Comparison of ENCODE assay signal across 16 cellular contexts in genomic region chr12:105336411-105336810, GRCh38. TPM values are rescaled to one million over a fixed set of nuclear protein-coding genes. Genes with fewer than 3 reads are reported as not detected.
DNase-seq lines count a peak whose midpoint lies in the region; TF ChIP-seq lines count a peak whose summit lies in the region.
"Had no signal": no experiment of that assay in that cellular context is flagged by ENCODE, and none has a peak within 500 bp of the region (broad histone marks: within the 10 kb centered on the region; RNA-seq: fewer than 3 reads in every experiment).

No MANE protein-coding gene starts in this region.

- H3K4me3 Mint-ChIP-seq in osteocyte (ENCODE audit: unreplicated experiment) = no peak overlapping the region
- no peak overlapping the region for H3K4me3 Mint-ChIP-seq in activated naive CD4-positive, alpha-beta T cell treated with anti-CD3 and anti-CD28 coated beads for 36 hours
- H3K4me3 Mint-ChIP-seq: activated naive CD8-positive, alpha-beta T cell had no signal

- CTCF ChIA-PET in activated naive CD4-positive, alpha-beta T cell treated with anti-CD3 and anti-CD28 coated beads for 36 hours (lab: Charles Lee) = no interaction called here

- H3K79me2 ChIP-seq in DOHH2 (ENCODE audit: control insufficient read depth, low read length) = peaks cover 100% of the 10 kb centered on the region

- H3K9me2 ChIP-seq in DOHH2 (replicated peaks; ENCODE audit: control insufficient read depth, low read length) = no peaks in the 10 kb centered on the region

- in situ Hi-C loops in GM13977 (cut with MboI; ENCODE audit: low pct_unique_long_range_greater_than_20kb, low sequenced_read_pairs, unreplicated experiment) = no loop called here

- peaks cover 18% of the 10 kb centered on the region for H3K9me3 ChIP-seq in DOHH2 (ENCODE audit: control insufficient read depth, insufficient read depth, low read length)
- no peaks in the 10 kb centered on the region for H3K9me3 ChIP-seq in colonic mucosa
- peaks cover 5% of the 10 kb centered on the region for H3K9me3 ChIP-seq in vagina

- TF ChIP-seq CTCF in DOHH2 (IDR thresholded peaks at IDR 0.05; ENCODE audit: low read depth, low read length, poor library complexity, severe bottlenecking) = no peak
- TF ChIP-seq CTCF in NB4 (IDR thresholded peaks at IDR 0.05; ENCODE audit: low read depth, low read length) = no peak
- TF ChIP-seq CTCF in colonic mucosa (IDR thresholded peaks at IDR 0.05) = no peak
- TF ChIP-seq CTCF in osteocyte (IDR thresholded peaks at IDR 0.05) = no peak
- TF ChIP-seq CTCF in vagina (IDR thresholded peaks at IDR 0.05) = no peak
- TF ChIP-seq CTCF in GM13977 (IDR thresholded peaks at IDR 0.05; ENCODE audit: extremely low read depth, insufficient read depth, missing control alignments) = no peak

- peaks cover 13% of the 10 kb centered on the region for H3K9me3 Mint-ChIP-seq in osteocyte (ENCODE audit: unreplicated experiment)
- H3K9me3 Mint-ChIP-seq in activated naive CD4-positive, alpha-beta T cell treated with anti-CD3 and anti-CD28 coated beads for 36 hours = peaks cover 10% of the 10 kb centered on the region

- H3K36me3 ChIP-seq in DOHH2 (ENCODE audit: control insufficient read depth, low read length) (peaks cover 71% of the 10 kb centered on the region), colonic mucosa (no peaks in the 10 kb centered on the region), vagina (no peaks in the 10 kb centered on the region)

- H3K36me3 Mint-ChIP-seq in osteocyte (ENCODE audit: unreplicated experiment) = peaks cover 16% of the 10 kb centered on the region
- peaks cover 10% of the 10 kb centered on the region for H3K36me3 Mint-ChIP-seq in activated naive CD4-positive, alpha-beta T cell treated with anti-CD3 and anti-CD28 coated beads for 36 hours (ENCODE audit: low read depth)

- H3K4me1 ChIP-seq in DOHH2 (ENCODE audit: control insufficient read depth, low read length) (peaks cover 68% of the 10 kb centered on the region), colonic mucosa (no peaks in the 10 kb centered on the region), vagina (peaks cover 26% of the 10 kb centered on the region)

- H3K9ac ChIP-seq in colonic mucosa (ENCODE audit: low read depth in 2 of 2, low read length in 2 of 2) = no peak overlapping the region

- H3K27ac ChIP-seq in DOHH2 (ENCODE audit: low read depth, low read length) = peak overlapping the region; percentile 42
- H3K27ac ChIP-seq in colonic mucosa = no peak overlapping the region
- H3K27ac ChIP-seq in vagina = no peak overlapping the region

- intact Hi-C loops in colonic mucosa (cut with DNase I) (no loop called here), vagina (cut with DNase I) (no loop called here)
- intact Hi-C loops in activated naive CD4-positive, alpha-beta T cell treated with anti-CD3 and anti-CD28 coated beads for 36 hours (cut with micrococcal nuclease) = loop anchor here (10.0 kb wide), 1 partner anchor 1492 kb away; the partner anchor contains the start of gene NT5DC3

- peak overlapping the region; percentile 61 for H3K27ac Mint-ChIP-seq in osteocyte (ENCODE audit: unreplicated experiment)
- H3K27ac Mint-ChIP-seq in activated naive CD4-positive, alpha-beta T cell treated with anti-CD3 and anti-CD28 coated beads for 36 hours = no peak overlapping the region
- H3K27ac Mint-ChIP-seq: activated naive CD8-positive, alpha-beta T cell had no signal

- TF ChIP-seq POLR2A in NB4 (IDR thresholded peaks at IDR 0.05; ENCODE audit: extremely low read depth, insufficient read length) (no peak), vagina (IDR thresholded peaks at IDR 0.05) (no peak)

- DNase-seq in NB4 (ENCODE audit: low read depth) = peak; percentile 19
- DNase-seq in colonic mucosa = peak; percentile 12
- no peak for DNase-seq in osteocyte (ENCODE audit: extremely low spot score, unreplicated experiment)
- DNase-seq in vagina (ENCODE audit: extremely low spot score in 2 of 2) = no peak
- DNase-seq in activated naive CD4-positive, alpha-beta T cell treated with anti-CD3 and anti-CD28 coated beads for 36 hours = no peak
- no peak for DNase-seq in HT-29 (ENCODE audit: low spot score)
- no peak for DNase-seq in GM13977 (ENCODE audit: low spot score)
- DNase-seq: activated CD4-positive, CD25-positive, alpha-beta regulatory T cell; activated T-cell treated with anti-CD3 and anti-CD28 coated beads, Interleukin-2, amount 50 U/mL, for 72 hours; hippocampal formation; left ventricle myocardium superior; NCI-H1417 treated with DMSO at 0.1 percent for 48 hours; NCI-H2107; NCI-H524 treated with DMSO at 0.1 percent for 48 hours had no signal

- H3K27me3 Mint-ChIP-seq in osteocyte (ENCODE audit: unreplicated experiment) = no peaks in the 10 kb centered on the region
- H3K27me3 Mint-ChIP-seq in activated naive CD4-positive, alpha-beta T cell treated with anti-CD3 and anti-CD28 coated beads for 36 hours (ENCODE audit: low read depth) = no peaks in the 10 kb centered on the region
- H3K27me3 Mint-ChIP-seq: activated naive CD8-positive, alpha-beta T cell had no signal

- H4K20me1 ChIP-seq in DOHH2 (ENCODE audit: control insufficient read depth, insufficient read depth, low read depth, low read length) = peaks cover 11% of the 10 kb centered on the region

- peak overlapping the region; percentile 52 for H3K4me2 ChIP-seq in DOHH2 (ENCODE audit: low read length)

- H3K4me3 ChIP-seq in DOHH2 (ENCODE audit: low read length) (peak overlapping the region; percentile 37; the same call in 1 of the 2 replicates), NB4 (ENCODE audit: low read depth, low read length) (no peak overlapping the region), colonic mucosa (no peak overlapping the region), vagina (no peak overlapping the region)

- peaks cover 95% of the 10 kb centered on the region for H3K4me1 Mint-ChIP-seq in osteocyte (ENCODE audit: unreplicated experiment)
- H3K4me1 Mint-ChIP-seq in activated naive CD4-positive, alpha-beta T cell treated with anti-CD3 and anti-CD28 coated beads for 36 hours (ENCODE audit: low read depth) = peaks cover 19% of the 10 kb centered on the region

- H3K27me3 ChIP-seq in DOHH2 (ENCODE audit: control insufficient read depth, low read length) = no peaks in the 10 kb centered on the region
- no peaks in the 10 kb centered on the region for H3K27me3 ChIP-seq in colonic mucosa
- H3K27me3 ChIP-seq in vagina = no peaks in the 10 kb centered on the region

- H3F3A ChIP-seq in DOHH2 (ENCODE audit: control insufficient read depth, insufficient read depth) = no peaks in the 10 kb centered on the region

RNA-seq across cellular contexts. Expression of gene C12orf75, which starts 5.9 kb away (rescaled TPM):
- total RNA-seq in colonic mucosa = 100 to 1,000 TPM in 1 of 2 donors, 10 to 100 TPM in 1; 77.9 to 109 TPM
- total RNA-seq in osteocyte = 157 and 169 TPM in 2 replicates
- total RNA-seq in vagina = 131 TPM
- 10 to 100 TPM; 41.1 to 48.5 TPM for total RNA-seq in activated naive CD4-positive, alpha-beta T cell treated with anti-CD3 and anti-CD28 coated beads for 36 hours
- 81.9 and 94.0 TPM in 2 replicates for total RNA-seq in HT-29 (2014; rRNA removed; shearing (Covaris generic))

Comparison
In these comparisons a context has a peak if more than half of its experiments do, and no peak if none do; other contexts are left out.
1. DNase-seq: peak in NB4 (single experiment) and colonic mucosa (single experiment); none in osteocyte (single experiment), vagina (0 of 2), activated naive CD4-positive, alpha-beta T cell treated with anti-CD3 and anti-CD28 coated beads for 36 hours (single experiment), HT-29 (single experiment) and GM13977 (single experiment).